Comparison of ENCODE assay signal across 7 cellular contexts in genomic region chr1:225999912-226000337, GRCh38. TPM values are rescaled to one million over a fixed set of nuclear protein-coding genes. Genes with fewer than 3 reads are reported as not detected.
DNase-seq lines count a peak whose midpoint lies in the region; ATAC-seq and TF ChIP-seq lines count a peak whose summit lies in the region.

No MANE protein-coding gene starts in this region.

- DNase-seq in GM13976 (ENCODE audit: low spot score) (peak; percentile 57), cortex of kidney (lab: John Stamatoyannopoulos, UW) (no peak)
- DNase-seq in activated naive CD4-positive, alpha-beta T cell treated with anti-CD3 and anti-CD28 coated beads, Interleukin-2, amount 50 U/mL, for 72 hours (ENCODE audit: low spot score in 2 of 2): peak in 1 of 2 donors; percentile 24

- no peak for TF ChIP-seq CTCF in GM13976 (IDR thresholded peaks at IDR 0.05; ENCODE audit: borderline replicate concordance, control extremely low read depth, extremely low read depth, insufficient read depth, missing control alignments)

- peaks cover 3% of the 10 kb centered on the region for H3K27me3 Mint-ChIP-seq in IgD-negative memory B cell
- no peaks in the 10 kb centered on the region for H3K27me3 Mint-ChIP-seq in stimulated activated naive CD8-positive, alpha-beta T cell treated with anti-CD3 and anti-CD28 coated beads, Interleukin-15, Interleukin-2, amounts not matched to agents 100 ng/mL and 50 ng/mL, for 24 hours

- H3K27me3 ChIP-seq in iPS-15b (ENCODE audit: control insufficient read depth, insufficient read depth, low read length): no peaks in the 10 kb centered on the region

- no peaks in the 10 kb centered on the region for H3K36me3 ChIP-seq in iPS-15b (ENCODE audit: control insufficient read depth, insufficient read depth, low read length)

- peak; percentile 42 for ATAC-seq in GM21528 (IDR thresholded peaks at IDR 0.05; ENCODE audit: low FRiP score, unreplicated experiment)
- peak; percentile 19 to 23 for ATAC-seq in activated naive CD4-positive, alpha-beta T cell treated with anti-CD3 and anti-CD28 coated beads, Interleukin-2, amount 50 U/mL, for 72 hours

- peak overlapping the region; percentile 98 to 100 (median 99) for H3K27ac Mint-ChIP-seq in IgD-negative memory B cell
- H3K27ac Mint-ChIP-seq in activated naive CD4-positive, alpha-beta T cell treated with anti-CD3 and anti-CD28 coated beads, Interleukin-2, amount 50 U/mL, for 72 hours: peak overlapping the region; percentile 96 to 100
- peak overlapping the region; percentile 100 for H3K27ac Mint-ChIP-seq in stimulated activated naive CD8-positive, alpha-beta T cell treated with anti-CD3 and anti-CD28 coated beads, Interleukin-15, Interleukin-2, amounts not matched to agents 100 ng/mL and 50 ng/mL, for 24 hours

- peaks cover 2% of the 10 kb centered on the region for H3K36me3 Mint-ChIP-seq in IgD-negative memory B cell
- peaks cover 15 to 19% of the 10 kb centered on the region in 2 donors for H3K36me3 Mint-ChIP-seq in activated naive CD4-positive, alpha-beta T cell treated with anti-CD3 and anti-CD28 coated beads, Interleukin-2, amount 50 U/mL, for 72 hours
- peaks cover 19% of the 10 kb centered on the region for H3K36me3 Mint-ChIP-seq in stimulated activated naive CD8-positive, alpha-beta T cell treated with anti-CD3 and anti-CD28 coated beads, Interleukin-15, Interleukin-2, amounts not matched to agents 100 ng/mL and 50 ng/mL, for 24 hours (ENCODE audit: low read depth)

- H3K9me3 ChIP-seq in iPS-15b (ENCODE audit: control insufficient read depth, insufficient read depth, low read length): no peaks in the 10 kb centered on the region

- H3K4me3 Mint-ChIP-seq in IgD-negative memory B cell: peak overlapping the region; percentile 100
- peak overlapping the region; percentile 94 for H3K4me3 Mint-ChIP-seq in stimulated activated naive CD8-positive, alpha-beta T cell treated with anti-CD3 and anti-CD28 coated beads, Interleukin-15, Interleukin-2, amounts not matched to agents 100 ng/mL and 50 ng/mL, for 24 hours

- in situ Hi-C loops in GM13976 (cut with MboI; ENCODE audit: low sequenced_read_pairs, unreplicated experiment): no loop called here

- H3K9me3 Mint-ChIP-seq in IgD-negative memory B cell: no peaks in the 10 kb centered on the region
- H3K9me3 Mint-ChIP-seq in activated naive CD4-positive, alpha-beta T cell treated with anti-CD3 and anti-CD28 coated beads, Interleukin-2, amount 50 U/mL, for 72 hours: peaks cover 4 to 6% of the 10 kb centered on the region in 2 donors
- no peaks in the 10 kb centered on the region for H3K9me3 Mint-ChIP-seq in stimulated activated naive CD8-positive, alpha-beta T cell treated with anti-CD3 and anti-CD28 coated beads, Interleukin-15, Interleukin-2, amounts not matched to agents 100 ng/mL and 50 ng/mL, for 24 hours

- peak overlapping the region; percentile 49 for H3K4me3 ChIP-seq in iPS-15b (ENCODE audit: low read depth, low read length)

- H3K4me1 ChIP-seq in iPS-15b (ENCODE audit: control insufficient read depth, insufficient read depth, low read length): peaks cover 11% of the 10 kb centered on the region

- H3K4me1 Mint-ChIP-seq in IgD-negative memory B cell: peaks cover 48 to 58% (median 50%) of the 10 kb centered on the region in 3 donors
- peaks cover 82% of the 10 kb centered on the region for H3K4me1 Mint-ChIP-seq in stimulated activated naive CD8-positive, alpha-beta T cell treated with anti-CD3 and anti-CD28 coated beads, Interleukin-15, Interleukin-2, amounts not matched to agents 100 ng/mL and 50 ng/mL, for 24 hours (ENCODE audit: low read depth)

- peak overlapping the region; percentile 30 for H3K9ac ChIP-seq in iPS-15b (ENCODE audit: low read depth, low read length)

RNA-seq across cellular contexts. Expression of gene SDE2, which starts 0.8 kb away (rescaled TPM):
- polyA plus RNA-seq in IgD-negative memory B cell: 9.2 TPM
- total RNA-seq in activated naive CD4-positive, alpha-beta T cell treated with anti-CD3 and anti-CD28 coated beads, Interleukin-2, amount 50 U/mL, for 72 hours: 10 to 100 TPM; 15.9 to 29.6 TPM

RNA-seq across cellular contexts. Expression of gene LEFTY2, which starts 58.9 kb away (rescaled TPM):
- polyA plus RNA-seq in IgD-negative memory B cell: 0.20 TPM
- not detected for total RNA-seq in activated naive CD4-positive, alpha-beta T cell treated with anti-CD3 and anti-CD28 coated beads, Interleukin-2, amount 50 U/mL, for 72 hours
